Comparison of ENCODE assay signal across 23 cellular contexts in the genomic region with DNA sequence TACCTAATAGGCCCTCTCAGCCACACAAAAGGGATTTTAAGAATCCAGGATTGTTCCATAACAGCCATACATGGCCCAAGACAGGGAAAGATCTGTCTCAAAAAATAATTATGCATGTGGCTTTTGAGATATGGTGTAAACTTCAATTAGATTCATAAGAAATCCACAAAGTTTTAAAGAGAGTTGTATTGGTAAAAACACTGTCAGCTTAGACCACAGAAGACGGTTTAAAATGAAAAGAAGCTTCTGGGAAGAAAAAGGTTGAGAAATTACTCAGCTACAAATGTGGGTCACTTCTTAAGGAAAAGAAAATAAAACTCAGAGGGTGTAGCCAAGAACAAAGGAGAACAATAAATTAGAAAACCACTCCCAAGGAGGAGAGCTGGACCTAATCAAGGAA.
"Had no signal": no experiment of that assay in that cellular context is flagged by ENCODE, and none has a peak within 500 bp of the region (broad histone marks: within the 10 kb centered on the region; RNA-seq: fewer than 3 reads in every experiment).

No MANE protein-coding gene starts in this region.

- ATAC-seq: effector memory CD8-positive, alpha-beta T cell; esophagus mucosa; foreskin keratinocyte; gastrocnemius medialis; gastroesophageal sphincter; heart left ventricle; heart right ventricle had no signal

- H2AFZ ChIP-seq: hepatocyte had no signal

- H3K36me3 ChIP-seq: colonic mucosa, esophagus muscularis mucosa, esophagus squamous epithelium, gastrocnemius medialis, gastroesophageal sphincter, heart left ventricle, heart right ventricle had no signal

- H3K4me1 ChIP-seq: colonic mucosa, esophagus muscularis mucosa, esophagus squamous epithelium, foreskin keratinocyte, gastrocnemius medialis, gastroesophageal sphincter, heart left ventricle had no signal

- H3K4me3 ChIP-seq: colonic mucosa, coronary artery, dorsolateral prefrontal cortex, esophagus muscularis mucosa, esophagus squamous epithelium, gastrocnemius medialis, gastroesophageal sphincter, heart left ventricle, heart right ventricle, hepatocyte had no signal

- H3K9me3 ChIP-seq: colonic mucosa, gastrocnemius medialis had no signal

- H3K27ac ChIP-seq: colonic mucosa, coronary artery, dorsolateral prefrontal cortex, epithelial cell of prostate, esophagus muscularis mucosa, esophagus squamous epithelium, foreskin keratinocyte, gastrocnemius medialis, gastroesophageal sphincter, heart left ventricle, heart right ventricle, hepatocyte had no signal

- H3K4me2 ChIP-seq: hepatocyte had no signal

- H3K79me2 ChIP-seq: hepatocyte had no signal

- DNase-seq: cortex of kidney; dermis blood vessel endothelial cell; dorsolateral prefrontal cortex; effector CD4-positive, alpha-beta T cell; effector CD8-positive, alpha-beta T cell; effector memory CD4-positive, alpha-beta T cell; effector memory CD8-positive, alpha-beta T cell; erythroblast; esophagus squamous epithelium; foreskin fibroblast; foreskin keratinocyte; foreskin melanocyte; gastrocnemius medialis; glutamatergic neuron; heart left ventricle; heart right ventricle had no signal

- H3K27me3 ChIP-seq: colonic mucosa, esophagus squamous epithelium, foreskin keratinocyte, hepatocyte had no signal
